In genomic region chr3:11238880-11239279, GRCh38 we compare ENCODE assay signal across 13 cellular contexts. TPM values are rescaled to one million over a fixed set of nuclear protein-coding genes. Genes with fewer than 3 reads are reported as not detected.
A peak's percentile ranks its signal among the peaks of the same experiment; 100 is the strongest.
DNase-seq lines count a peak whose midpoint lies in the region; ATAC-seq and TF ChIP-seq lines count a peak whose summit lies in the region.
"Had no signal": no experiment of that assay in that cellular context is flagged by ENCODE, and none has a peak within 500 bp of the region (broad histone marks: within the 10 kb centered on the region; RNA-seq: fewer than 3 reads in every experiment).

No MANE protein-coding gene starts in this region.

- H3K4me1 Mint-ChIP-seq in activated CD4-positive, alpha-beta memory T cell treated with anti-CD3 and anti-CD28 coated beads for 36 hours (ENCODE audit: low read depth), result peaks cover 39% of the 10 kb centered on the region
- H3K4me1 Mint-ChIP-seq: central memory CD8-positive, alpha-beta T cell had no signal

- H3F3A ChIP-seq in GM23248 (ENCODE audit: insufficient read depth), result peaks cover 32% of the 10 kb centered on the region

- H3K4me1 ChIP-seq in GM23248 (ENCODE audit: insufficient read depth), result peaks cover 29% of the 10 kb centered on the region

- intact Hi-C loops in activated CD4-positive, alpha-beta memory T cell treated with anti-CD3 and anti-CD28 coated beads for 36 hours (cut with micrococcal nuclease), result loop anchor here (1.0 to 5.0 kb wide), 7 partner anchors 33 to 948 kb away; partner anchors contain the start of genes ATG7 and VGLL4

- peak; percentile 96 for DNase-seq in A172 (ENCODE audit: low spot score)
- peak; percentile 93 for DNase-seq in GM23248
- DNase-seq in activated CD4-positive, alpha-beta memory T cell treated with anti-CD3 and anti-CD28 coated beads for 36 hours, result no peak
- DNase-seq in fibroblast of peridontal ligament (ENCODE audit: extremely low read depth), result peak; percentile 91
- DNase-seq in ecto neural progenitor cell (ENCODE audit: low spot score), result no peak
- DNase-seq in GM13977 (ENCODE audit: low spot score), result no peak
- DNase-seq: activated CD4-positive, alpha-beta T cell treated with anti-CD3 and anti-CD28 coated beads for 4 hours; NCI-H2081; Right ventricle myocardium superior had no signal

- 0% methylated on average over 1 of the region's 1 CpG for WGBS in GM23248 (ENCODE audit: low coverage in 1 of 2, low lambda C conversion rate in 2 of 2, missing lambda C conversion rate in 2 of 2), 2 experiments

- H3K9me3 Mint-ChIP-seq in activated CD4-positive, alpha-beta memory T cell treated with anti-CD3 and anti-CD28 coated beads for 36 hours, result peaks cover 20% of the 10 kb centered on the region

- H3K36me3 ChIP-seq in GM23248 (ENCODE audit: low read depth), result no peaks in the 10 kb centered on the region
- H3K36me3 ChIP-seq: suprapubic skin had no signal

- in situ Hi-C loops in GM23248 (cut with MboI) (no loop called here), GM13977 (cut with MboI; ENCODE audit: low pct_unique_long_range_greater_than_20kb, low sequenced_read_pairs, unreplicated experiment) (loop anchor here (25.0 kb wide), 2 partner anchors 98 to 423 kb away; no protein-coding TSS in a partner anchor)

- peaks cover 31% of the 10 kb centered on the region for H3K79me2 ChIP-seq in GM23248 (ENCODE audit: insufficient read depth)

- peak overlapping the region; percentile 97 for H3K27ac Mint-ChIP-seq in activated CD4-positive, alpha-beta memory T cell treated with anti-CD3 and anti-CD28 coated beads for 36 hours

- H3K4me3 ChIP-seq in GM23248, result peak overlapping the region; percentile 52
- H3K4me3 ChIP-seq: suprapubic skin had no signal

- peak overlapping the region; percentile 41 for H3K4me3 Mint-ChIP-seq in activated CD4-positive, alpha-beta memory T cell treated with anti-CD3 and anti-CD28 coated beads for 36 hours
- H3K4me3 Mint-ChIP-seq: central memory CD8-positive, alpha-beta T cell had no signal

- POLR2A ChIA-PET in activated CD4-positive, alpha-beta memory T cell treated with anti-CD3 and anti-CD28 coated beads for 36 hours (lab: Charles Lee), result interaction anchor here (1.1 to 2.5 kb wide), 5 partner anchors 10 to 405 kb away, joined by 3 to 23 read pairs (median 8); partner anchors contain the start of genes ATG7 and VGLL4

- peak overlapping the region; percentile 88 for H3K27ac ChIP-seq in GM23248
- H3K27ac ChIP-seq: suprapubic skin had no signal

- CTCF ChIA-PET in activated CD4-positive, alpha-beta memory T cell treated with anti-CD3 and anti-CD28 coated beads for 36 hours (lab: Charles Lee), result interaction anchor here (0.6 to 7.5 kb wide), 7 partner anchors 34 to 413 kb away, joined by 3 to 101 read pairs (median 6); partner anchors contain the start of gene ATG7

- H3K27me3 Mint-ChIP-seq in activated CD4-positive, alpha-beta memory T cell treated with anti-CD3 and anti-CD28 coated beads for 36 hours, result peaks cover 18% of the 10 kb centered on the region

- no peaks in the 10 kb centered on the region for H4K20me1 ChIP-seq in GM23248 (ENCODE audit: insufficient read depth)

- ATAC-seq in HG02623 (IDR thresholded peaks at IDR 0.05; ENCODE audit: unreplicated experiment), result no peak
- ATAC-seq in GM19397 (IDR thresholded peaks at IDR 0.05; ENCODE audit: unreplicated experiment), result no peak

- TF ChIP-seq CTCF in GM13977 (IDR thresholded peaks at IDR 0.05; ENCODE audit: extremely low read depth, insufficient read depth, missing control alignments), result no peak

- H3K9me2 ChIP-seq in GM23248 (ENCODE audit: insufficient read depth), result no peaks in the 10 kb centered on the region

- H2AFZ ChIP-seq in GM23248, result no peak overlapping the region

- H3K9ac ChIP-seq in GM23248, result peak overlapping the region; percentile 73; the same call in 1 of the 2 replicates

- H3K27me3 ChIP-seq in GM23248 (replicated peaks; ENCODE audit: insufficient read depth), result no peaks in the 10 kb centered on the region
- H3K27me3 ChIP-seq: suprapubic skin had no signal

- H3K9me3 ChIP-seq in GM23248 (ENCODE audit: low read depth), result no peaks in the 10 kb centered on the region
- H3K9me3 ChIP-seq: suprapubic skin had no signal

- H3K36me3 Mint-ChIP-seq in activated CD4-positive, alpha-beta memory T cell treated with anti-CD3 and anti-CD28 coated beads for 36 hours, result peaks cover 4% of the 10 kb centered on the region

- H3K4me2 ChIP-seq in GM23248 (ENCODE audit: unreplicated experiment), result peak overlapping the region; percentile 77

RNA-seq across cellular contexts. Expression of gene ATG7, which starts 33.3 kb away (rescaled TPM):
- 48.3 and 68.2 TPM in 2 replicates for total RNA-seq in A172 (2014; rRNA removed; shearing (Covaris generic))
- 44.8 and 67.5 TPM in 2 replicates for total RNA-seq in GM23248 (2014; rRNA removed; shearing (Covaris generic))
- polyA plus RNA-seq in GM23248 (2016; fragmentation: Nextera tagmentation; extraction: Ambion mirVana), result 40.5 and 42.2 TPM in 2 replicates
- 10 to 100 TPM; 30.5 to 33.6 TPM for total RNA-seq in activated CD4-positive, alpha-beta memory T cell treated with anti-CD3 and anti-CD28 coated beads for 36 hours

Comparison
In these comparisons a context has a peak if more than half of its experiments do, and no peak if none do; other contexts are left out.
1. DNase-seq: peak in A172 (single experiment), GM23248 (single experiment) and fibroblast of peridontal ligament (single experiment); none in activated CD4-positive, alpha-beta memory T cell treated with anti-CD3 and anti-CD28 coated beads for 36 hours (single experiment), ecto neural progenitor cell (single experiment) and GM13977 (single experiment).